ENCODE assay signal across 2 cellular contexts in the genomic region with DNA sequence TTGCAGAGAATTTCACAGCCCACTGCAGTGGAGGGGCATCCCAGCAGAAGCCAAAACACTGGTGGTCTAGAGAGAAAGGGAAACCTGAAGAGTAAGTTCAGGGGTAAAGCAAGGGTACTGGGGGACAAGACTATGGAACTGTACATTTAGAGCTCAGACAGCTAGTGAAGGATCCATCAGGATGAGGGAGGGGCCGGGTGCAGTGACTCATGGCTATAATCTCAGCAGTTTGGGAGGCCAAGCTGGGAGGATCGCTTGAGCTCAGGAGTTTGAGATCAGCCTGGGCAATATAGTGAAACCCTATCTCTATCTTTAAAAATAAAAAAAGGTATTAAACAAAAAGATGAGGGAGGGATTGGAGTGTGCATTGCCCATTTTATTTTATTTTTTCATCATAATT.
TF ChIP-seq lines count a peak whose summit lies in the region.

No MANE protein-coding gene starts in this region.

TF ChIP-seq in HepG2, 621 proteins besides CTCF, POLR2A, EP300 and RAD21:
- TF ChIP-seq MYNN (CRISPR knock-in tag; IDR thresholded peaks at IDR 0.05; ENCODE audit: low read depth): no peak
- no peak for TF ChIP-seq DPF2 (CRISPR knock-in tag; IDR thresholded peaks at IDR 0.05; ENCODE audit: borderline replicate concordance, low read depth)
- peak; percentile 65 for TF ChIP-seq FOSL2 (CRISPR knock-in tag; IDR thresholded peaks at IDR 0.05)
TF ChIP-seq in HepG2: peak in this region for 1.

TF ChIP-seq in K562, 482 proteins besides CTCF, POLR2A, EP300 and RAD21:
- TF ChIP-seq HLTF (IDR thresholded peaks at IDR 0.05) (no peak), FOSL1 (tag; conservative IDR thresholded peaks at IDR 0.05) (0 out of 2 replicates have a peak, but pooled peaks have one; percentile 20)
